In the genomic region with DNA sequence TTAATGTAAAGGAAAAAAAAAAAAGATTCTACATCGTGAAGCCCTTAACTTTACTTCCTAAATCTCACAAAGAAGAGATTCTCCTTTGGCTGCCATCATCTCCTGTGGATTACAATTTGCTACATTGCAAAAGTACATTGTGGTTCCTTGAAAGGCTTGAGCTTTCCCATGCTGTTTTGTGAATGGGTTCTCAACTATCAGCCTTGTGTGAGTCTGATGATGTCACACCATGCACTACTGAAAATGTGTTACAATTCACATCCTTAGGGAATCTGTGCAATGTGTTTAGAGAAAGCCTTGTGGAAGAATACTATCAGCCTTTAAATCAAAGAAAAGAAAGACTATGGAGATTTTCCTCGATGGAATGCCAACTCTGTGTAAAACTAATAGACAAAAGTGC, we compare ENCODE assay signal across 19 cellular contexts.
DNase-seq lines count a peak whose midpoint lies in the region; TF ChIP-seq lines count a peak whose summit lies in the region.
"Had no signal": no experiment of that assay in that cellular context is flagged by ENCODE, and none has a peak within 500 bp of the region (broad histone marks: within the 10 kb centered on the region; RNA-seq: fewer than 3 reads in every experiment).

No MANE protein-coding gene starts in this region.

- no peak overlapping the region for H3K4ac ChIP-seq in mesendoderm (ENCODE audit: low read depth, low read length)

- H3K27ac ChIP-seq in HUES48 (ENCODE audit: low read depth, low read length) (peak overlapping the region; percentile 87), mesendoderm (ENCODE audit: low read depth, low read length) (no peak overlapping the region)

- WGBS in mesendoderm (ENCODE audit: extremely low coverage, insufficient coverage, low lambda C conversion rate), result no CpG with 5 or more reads among the region's 2 CpGs

- H2BK15ac ChIP-seq in mesendoderm (replicated peaks; ENCODE audit: low read depth), result no peak overlapping the region

- peaks cover 34% of the 10 kb centered on the region for H3K4me1 ChIP-seq in HUES48 (ENCODE audit: control insufficient read depth, insufficient read depth, low read length)
- no peaks in the 10 kb centered on the region for H3K4me1 ChIP-seq in mesendoderm (ENCODE audit: control insufficient read depth, low read depth, low read length)

- no peak overlapping the region for H2AK5ac ChIP-seq in mesendoderm (ENCODE audit: low read length)

- H3K79me1 ChIP-seq in mesendoderm (ENCODE audit: low read length), result no peaks in the 10 kb centered on the region

- H3K56ac ChIP-seq in mesendoderm (ENCODE audit: low read length), result no peak overlapping the region

- H3K23ac ChIP-seq in mesendoderm (ENCODE audit: low read length), result no peak overlapping the region

- no peak overlapping the region for H3K4me2 ChIP-seq in mesendoderm (ENCODE audit: low read length)

- H3K27me3 ChIP-seq in HUES48 (ENCODE audit: control insufficient read depth, insufficient read depth, low read length), result no peaks in the 10 kb centered on the region
- H3K27me3 ChIP-seq in mesendoderm (ENCODE audit: insufficient read depth, low read length, poor library complexity), result no peaks in the 10 kb centered on the region
- H3K27me3 ChIP-seq: MG63 had no signal

- no peak overlapping the region for H3K18ac ChIP-seq in mesendoderm (ENCODE audit: low read length)

- H3K9ac ChIP-seq in HUES48 (ENCODE audit: low read depth, low read length) (no peak overlapping the region), mesendoderm (ENCODE audit: low read length) (no peak overlapping the region)

- no peak overlapping the region for H2BK5ac ChIP-seq in mesendoderm (ENCODE audit: low read length)

- DNase-seq in NCI-H460 (ENCODE audit: extremely low read depth, low read depth) (peak; percentile 25), epithelial cell of esophagus (ENCODE audit: low read depth) (peak; percentile 19), mesendoderm (peak; percentile 56), epidermal melanocyte (ENCODE audit: insufficient read length, low spot score) (no peak), A172 (ENCODE audit: low spot score) (no peak), pons (ENCODE audit: low spot score) (no peak), NCI-H2171 treated with DMSO at 0.1 percent for 48 hours (lab: John Stamatoyannopoulos, UW) (no peak)
- DNase-seq: COR-L47; GF-D8; HFFc6; Karpas-422; MG63; NCI-H1092; NCI-H1694 treated with DMSO at 0.1 percent for 48 hours; NCI-H510A; NK-92 treated with Interleukin-12 subunit alpha and Interleukin-12 subunit beta, amount 100 ng/mL, for 24 hours; OCI-M1; RPMI8226 had no signal

- H2BK120ac ChIP-seq in mesendoderm (ENCODE audit: low read depth, low read length), result no peak overlapping the region

- H3K79me2 ChIP-seq in mesendoderm (ENCODE audit: control insufficient read depth, insufficient read depth, low read length), result no peaks in the 10 kb centered on the region

- TF ChIP-seq CTCF in epithelial cell of esophagus (IDR thresholded peaks at IDR 0.05; ENCODE audit: insufficient read depth, low read depth, low read length, missing control alignments), result no peak

- H4K5ac ChIP-seq in mesendoderm (ENCODE audit: low read length), result no peak overlapping the region

- H3K36me3 ChIP-seq in HUES48 (ENCODE audit: control insufficient read depth, insufficient read depth, low read length) (no peaks in the 10 kb centered on the region), mesendoderm (ENCODE audit: control insufficient read depth, insufficient read depth, low read length) (no peaks in the 10 kb centered on the region)
- H3K36me3 ChIP-seq: MG63 had no signal

- H3K4me3 ChIP-seq in HUES48 (ENCODE audit: low read depth, low read length), result no peak overlapping the region
- H3K4me3 ChIP-seq in epithelial cell of esophagus (ENCODE audit: low read length), result no peak overlapping the region
- no peak overlapping the region for H3K4me3 ChIP-seq in mesendoderm (ENCODE audit: low read length)
- H3K4me3 ChIP-seq: MG63 had no signal

- no peak overlapping the region for H4K8ac ChIP-seq in mesendoderm (ENCODE audit: low read depth, low read length)

- H3K9me3 ChIP-seq in HUES48 (ENCODE audit: control insufficient read depth, insufficient read depth, low read length), result no peaks in the 10 kb centered on the region
- H3K9me3 ChIP-seq: MG63 had no signal

Comparison
In these comparisons a context has a peak if more than half of its experiments do, and no peak if none do; other contexts are left out.
1. DNase-seq: peak in NCI-H460 (single experiment), epithelial cell of esophagus (single experiment) and mesendoderm (single experiment); none in epidermal melanocyte (single experiment), A172 (single experiment), pons (single experiment) and NCI-H2171 treated with DMSO at 0.1 percent for 48 hours (single experiment).